1 cellular context compared by ENCODE assay signal in genomic region chr5:146952168-146952567, GRCh38.
TF ChIP-seq lines count a peak whose summit lies in the region.

No MANE protein-coding gene starts in this region.

TF ChIP-seq in GM23338, 12 proteins besides CTCF, POLR2A, EP300 and RAD21 (continued from another document):
- TF ChIP-seq ZNF462 (CRISPR knock-in tag; IDR thresholded peaks at IDR 0.05), result no peak
- TF ChIP-seq POLR2AphosphoS5 (IDR thresholded peaks at IDR 0.05; ENCODE audit: low read depth), result no peak
- no peak for TF ChIP-seq CREB1 (CRISPR knock-in tag; IDR thresholded peaks at IDR 0.05; ENCODE audit: low read depth)
- TF ChIP-seq JUNB (IDR thresholded peaks at IDR 0.05; ENCODE audit: unreplicated experiment), result no peak
- TF ChIP-seq ZNF114 (CRISPR knock-in tag; IDR thresholded peaks at IDR 0.05), result no peak
TF ChIP-seq in GM23338: peak in this region for 0.
